27 cellular contexts compared by ENCODE assay signal in genomic region chr1:2224170-2224584, GRCh38.
"Had no signal": no experiment of that assay in that cellular context is flagged by ENCODE, and none has a peak within 500 bp of the region (broad histone marks: within the 10 kb centered on the region; RNA-seq: fewer than 3 reads in every experiment).

No MANE protein-coding gene starts in this region.

- H3K9me3 Mint-ChIP-seq: activated T-cell treated with anti-CD3 and anti-CD28 coated beads, Interleukin-2, amount 50 U/mL, for 72 hours; naive B cell; type B pancreatic cell; WTC11 had no signal

- H3K27me3 Mint-ChIP-seq: activated CD4-positive, alpha-beta T cell treated with anti-CD3 and anti-CD28 coated beads for 36 hours had no signal

- H3K27ac Mint-ChIP-seq: activated CD4-positive, alpha-beta T cell treated with anti-CD3 and anti-CD28 coated beads for 36 hours; activated naive CD4-positive, alpha-beta T cell treated with anti-CD3 and anti-CD28 coated beads, Interleukin-2, amount 10 ng/mL, durations not matched to agents 7 days and 5 days; activated T-cell treated with anti-CD3 and anti-CD28 coated beads, Interleukin-2, amount 50 U/mL, for 72 hours; type B pancreatic cell; WTC11 had no signal

- H3K4me3 ChIP-seq: body of pancreas, esophagus muscularis mucosa, mucosa of descending colon, pancreas, psoas muscle, right atrium auricular region, spleen, thoracic aorta had no signal

- DNase-seq: activated CD4-positive, alpha-beta T cell treated with anti-CD3 and anti-CD28 coated beads for 36 hours; activated CD4-positive, alpha-beta T cell treated with anti-CD3 and anti-CD28 coated beads, Interleukin-2, amount 50 U/mL, for 48 hours; activated effector memory CD4-positive, alpha-beta T cell treated with anti-CD3 and anti-CD28 coated beads, Interleukin-2, amount 50 U/mL, for 16 hours; activated naive CD4-positive, alpha-beta T cell treated with anti-CD3 and anti-CD28 coated beads, Interleukin-2, amount 10 ng/mL, durations not matched to agents 7 days and 5 days; activated T-cell treated with anti-CD3 and anti-CD28 coated beads, Interleukin-2, amount 50 U/mL, for 72 hours; anterior cingulate cortex; body of pancreas; dermis blood vessel endothelial cell; effector CD8-positive, alpha-beta T cell; head of caudate nucleus; hypothalamus; left cardiac atrium; mesendoderm; naive B cell; psoas muscle; stimulated activated CD4-positive, alpha-beta T cell treated with anti-CD3 and anti-CD28 coated beads, Interleukin-4, amount 100 ng/mL, for 1 hour; stimulated activated naive CD4-positive, alpha-beta T cell treated with Interleukin-2 at 50 U/mL for 16 hours; T1000 had no signal

- H3K36me3 ChIP-seq: esophagus muscularis mucosa, neutrophil, pancreas, right atrium auricular region, spleen, thoracic aorta had no signal

- H3K4me1 Mint-ChIP-seq: activated CD4-positive, alpha-beta T cell treated with anti-CD3 and anti-CD28 coated beads for 36 hours had no signal

- ATAC-seq: activated CD4-positive, alpha-beta T cell treated with anti-CD3 and anti-CD28 coated beads for 36 hours; activated T-cell treated with anti-CD3 and anti-CD28 coated beads, Interleukin-2, amount 50 U/mL, for 72 hours; body of pancreas; left cardiac atrium; mucosa of descending colon; pancreas; psoas muscle; WTC11 had no signal

- H3K27me3 ChIP-seq: body of pancreas, esophagus muscularis mucosa, pancreas, right atrium auricular region had no signal

- H3K36me3 Mint-ChIP-seq: naive B cell, type B pancreatic cell, WTC11 had no signal

- H3K9me3 ChIP-seq: body of pancreas, esophagus muscularis mucosa, mucosa of descending colon, neutrophil, pancreas, psoas muscle, right atrium auricular region, spleen, thoracic aorta had no signal

- H3K27ac ChIP-seq: body of pancreas, esophagus muscularis mucosa, neutrophil, pancreas, psoas muscle, right atrium auricular region, thoracic aorta had no signal

- H3K4me3 Mint-ChIP-seq: activated CD4-positive, alpha-beta T cell treated with anti-CD3 and anti-CD28 coated beads for 36 hours; activated naive CD4-positive, alpha-beta T cell treated with anti-CD3 and anti-CD28 coated beads, Interleukin-2, amount 10 ng/mL, durations not matched to agents 7 days and 5 days; activated T-cell treated with anti-CD3 and anti-CD28 coated beads, Interleukin-2, amount 50 U/mL, for 72 hours; type B pancreatic cell; WTC11 had no signal
